Comparison of ENCODE assay signal across 8 cellular contexts in the genomic region with DNA sequence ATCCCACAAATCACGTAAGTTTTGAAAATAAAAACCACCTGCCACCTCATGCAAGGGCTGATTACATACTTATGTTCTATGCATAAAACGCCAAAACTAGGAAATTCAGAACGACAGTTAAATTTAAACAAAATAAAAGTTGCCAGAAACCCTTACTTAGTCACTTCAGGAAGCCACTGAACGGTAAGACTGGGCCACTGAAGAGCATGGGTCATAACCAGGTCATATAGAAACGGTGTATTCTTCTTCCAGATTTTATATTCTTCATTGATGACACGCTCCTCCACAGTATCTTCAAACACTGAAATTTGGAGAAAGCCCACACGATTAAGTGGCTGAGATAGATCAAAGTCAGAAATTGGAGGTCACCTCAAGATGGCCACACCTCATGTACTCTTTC. TPM values are rescaled to one million over a fixed set of nuclear protein-coding genes. Genes with fewer than 3 reads are reported as not detected.
A peak's percentile ranks its signal among the peaks of the same experiment; 100 is the strongest.
DNase-seq lines count a peak whose midpoint lies in the region; ATAC-seq and TF ChIP-seq lines count a peak whose summit lies in the region.

No MANE protein-coding gene starts in this region.

- H3K36me3 ChIP-seq in left lung (no peaks in the 10 kb centered on the region), thyroid gland (no peaks in the 10 kb centered on the region)

- no peak overlapping the region for H3K27ac ChIP-seq in left lung
- no peak overlapping the region for H3K27ac ChIP-seq in thyroid gland

- peaks cover 0 to 13% of the 10 kb centered on the region in 2 donors for H3K27me3 ChIP-seq in left lung
- H3K27me3 ChIP-seq in thyroid gland: no peaks in the 10 kb centered on the region

- peaks cover 57% of the 10 kb centered on the region for H3K27me3 Mint-ChIP-seq in activated T-cell treated with anti-CD3 and anti-CD28 coated beads, Interleukin-2, amount 50 U/mL, for 24 hours
- H3K27me3 Mint-ChIP-seq in activated naive CD8-positive, alpha-beta T cell treated with anti-CD3 and anti-CD28 coated beads for 36 hours: no peaks in the 10 kb centered on the region

- no peaks in the 10 kb centered on the region for H3K9me3 Mint-ChIP-seq in activated T-cell treated with anti-CD3 and anti-CD28 coated beads, Interleukin-2, amount 50 U/mL, for 24 hours
- H3K9me3 Mint-ChIP-seq in activated naive CD8-positive, alpha-beta T cell treated with anti-CD3 and anti-CD28 coated beads for 36 hours: no peaks in the 10 kb centered on the region

- H3K4me1 ChIP-seq in left lung: peaks cover 3 to 25% of the 10 kb centered on the region in 2 donors
- peaks cover 0 to 25% of the 10 kb centered on the region in 2 donors for H3K4me1 ChIP-seq in thyroid gland

- peak overlapping the region; percentile 96 for H3K27ac Mint-ChIP-seq in activated T-cell treated with anti-CD3 and anti-CD28 coated beads, Interleukin-2, amount 50 U/mL, for 24 hours
- peak overlapping the region; percentile 93 for H3K27ac Mint-ChIP-seq in activated naive CD8-positive, alpha-beta T cell treated with anti-CD3 and anti-CD28 coated beads for 36 hours

- peaks cover 45% of the 10 kb centered on the region for H3K4me1 Mint-ChIP-seq in activated T-cell treated with anti-CD3 and anti-CD28 coated beads, Interleukin-2, amount 50 U/mL, for 24 hours (ENCODE audit: low read depth)
- H3K4me1 Mint-ChIP-seq in activated naive CD8-positive, alpha-beta T cell treated with anti-CD3 and anti-CD28 coated beads for 36 hours: peaks cover 20% of the 10 kb centered on the region

- no peak for TF ChIP-seq POLR2A in thyroid gland (IDR thresholded peaks at IDR 0.05)

- peaks cover 44% of the 10 kb centered on the region for H3K36me3 Mint-ChIP-seq in activated T-cell treated with anti-CD3 and anti-CD28 coated beads, Interleukin-2, amount 50 U/mL, for 24 hours (ENCODE audit: low read depth)
- peaks cover 18% of the 10 kb centered on the region for H3K36me3 Mint-ChIP-seq in activated naive CD8-positive, alpha-beta T cell treated with anti-CD3 and anti-CD28 coated beads for 36 hours

- ATAC-seq in left lung (no peak), GM19397 (IDR thresholded peaks at IDR 0.05; ENCODE audit: unreplicated experiment) (no peak)

- H3K4me3 ChIP-seq in left lung (peak overlapping the region; percentile 36 to 58), thyroid gland (replicated peaks in 1 of 3) (peak overlapping the region in 2 of 3 donors; percentile 20 to 57)

- intact Hi-C loops in left lung (cut with DNase I): no loop called here
- intact Hi-C loops in thyroid gland (cut with DNase I): no loop called here
- intact Hi-C loops in head of caudate nucleus (cut with DNase I): no loop called here

- no peaks in the 10 kb centered on the region for H3K9me3 ChIP-seq in left lung
- no peaks in the 10 kb centered on the region for H3K9me3 ChIP-seq in thyroid gland

- TF ChIP-seq CTCF in left lung (IDR thresholded peaks at IDR 0.05) (no peak), thyroid gland (IDR thresholded peaks at IDR 0.05) (no peak)

- peak overlapping the region; percentile 92 for H3K4me3 Mint-ChIP-seq in activated T-cell treated with anti-CD3 and anti-CD28 coated beads, Interleukin-2, amount 50 U/mL, for 24 hours
- H3K4me3 Mint-ChIP-seq in activated naive CD8-positive, alpha-beta T cell treated with anti-CD3 and anti-CD28 coated beads for 36 hours: peak overlapping the region; percentile 94

- WGBS in thyroid gland, 2 donors: 9 to 12% methylated on average over 6 to 7 of the region's 7 CpGs

- no peak for DNase-seq in activated T-cell treated with anti-CD3 and anti-CD28 coated beads, Interleukin-2, amount 50 U/mL, for 24 hours
- no peak for DNase-seq in activated T-cell treated with anti-CD3 and anti-CD28 coated beads, Interleukin-2, amount 50 U/mL, for 48 hours
- no peak for DNase-seq in activated naive CD8-positive, alpha-beta T cell treated with anti-CD3 and anti-CD28 coated beads for 36 hours
- DNase-seq in left lung: no peak
- no peak for DNase-seq in thyroid gland
- no peak for DNase-seq in head of caudate nucleus
- no peak for DNase-seq in COLO829 (ENCODE audit: low spot score)

RNA-seq across cellular contexts. Expression of gene RBBP7, which starts 1.2 kb away (rescaled TPM):
- 100 to 1,000 TPM; 192 TPM for total RNA-seq in activated naive CD8-positive, alpha-beta T cell treated with anti-CD3 and anti-CD28 coated beads for 36 hours
- 10 to 100 TPM; 70.4 to 82.6 TPM for total RNA-seq in left lung
- total RNA-seq in thyroid gland: 10 to 100 TPM; 80.5 to 89.3 (median 86.3) TPM
